7 cellular contexts compared by ENCODE assay signal in the genomic region with DNA sequence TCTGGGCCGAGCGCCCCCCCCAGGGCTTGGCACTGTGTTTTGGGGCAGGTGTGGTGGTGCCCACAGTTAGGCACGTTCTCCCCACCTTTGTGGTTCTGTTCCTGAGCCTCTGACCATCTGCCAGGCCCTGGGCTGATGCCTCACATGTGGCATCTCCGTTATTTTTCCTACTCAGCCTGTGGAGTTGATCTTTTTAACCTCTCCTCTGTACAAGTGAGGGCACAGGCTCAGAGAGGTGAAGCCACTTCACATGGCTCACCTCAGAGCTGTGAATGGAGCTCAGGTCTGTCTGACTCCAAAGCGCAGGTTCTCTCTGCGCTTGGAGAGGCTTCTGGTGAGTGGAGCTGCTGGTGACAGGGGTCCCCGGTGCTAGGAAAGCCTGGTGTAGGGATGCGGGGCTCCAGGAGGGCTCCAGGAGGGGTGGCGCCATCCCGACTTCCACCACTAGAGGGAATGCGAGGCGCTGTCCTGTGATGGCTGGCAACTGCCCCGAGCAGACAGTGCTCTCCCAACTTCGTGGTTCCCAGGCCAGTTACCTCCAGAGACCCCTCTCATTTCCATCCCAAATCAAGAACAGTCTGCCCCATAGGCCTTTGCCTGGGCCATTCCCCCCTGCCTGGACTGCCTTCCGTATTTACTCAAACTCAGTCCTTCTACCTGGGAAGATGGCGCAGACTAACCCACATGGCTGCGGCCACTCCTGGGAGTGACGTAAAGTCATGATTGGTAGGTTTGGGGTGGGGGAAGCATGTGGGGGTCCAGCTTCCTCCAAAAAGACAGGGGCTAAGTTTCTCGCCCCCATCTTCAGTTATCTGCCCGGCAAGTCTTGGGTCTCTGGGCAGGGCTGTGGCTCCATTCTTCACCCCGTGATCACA. TPM values are rescaled to one million over a fixed set of nuclear protein-coding genes. Genes with fewer than 3 reads are reported as not detected.
DNase-seq lines count a peak whose midpoint lies in the region; ATAC-seq and TF ChIP-seq lines count a peak whose summit lies in the region.

No MANE protein-coding gene starts in this region.

- intact Hi-C loops in left cardiac atrium (cut with DNase I), result loop anchor here in 1 of 2 donors (5.0 kb wide), 1 partner anchor 114 kb away; a partner anchor contains a TSS

- H3K4me3 ChIP-seq in GM12875 (ENCODE audit: low read depth, low read length), result no peak overlapping the region

- peak in 1 of 2 donors; percentile 57 for ATAC-seq in left cardiac atrium
- no peak for ATAC-seq in GM19467 (IDR thresholded peaks at IDR 0.05; ENCODE audit: unreplicated experiment)

- peak; percentile 88 for TF ChIP-seq CTCF in GM12875 (IDR thresholded peaks at IDR 0.05; ENCODE audit: borderline replicate concordance, insufficient read depth, low read depth, low read length)

- peak; percentile 40 for DNase-seq in activated gamma-delta T cell treated with anti-CD3 and anti-CD28 coated beads, Interleukin-2, amount 50 U/mL, for 16 hours (ENCODE audit: low read depth)
- DNase-seq in left cardiac atrium (peak; percentile 50), OCI-M2 (lab: John Stamatoyannopoulos, UW; ENCODE audit: unreplicated experiment) (no peak)
- peak in 2 of 3 donors; percentile 51 to 67 for DNase-seq in stimulated activated CD4-positive, alpha-beta T cell treated with anti-CD3 and anti-CD28 coated beads, Interleukin-12 subunit alpha, Interleukin-12 subunit beta, amount 100 ng/mL, for 48 hours (ENCODE audit: low read depth in 2 of 3, low spot score in 1 of 3)

TF ChIP-seq in PFSK-1, 5 proteins besides CTCF, POLR2A, EP300 and RAD21:
- TF ChIP-seq FOXP2 (optimal IDR thresholded peaks at IDR 0.05; ENCODE audit: borderline replicate concordance, extremely low read depth, extremely low read length, insufficient read depth) (peak; percentile 42), POLR2AphosphoS5 (IDR thresholded peaks at IDR 0.05; ENCODE audit: low read depth, low read length) (no peak)

RNA-seq across cellular contexts. Expression of a gene that starts 9.9 kb away (rescaled TPM):
- polyA plus RNA-seq in PFSK-1 (2012; ENCODE audit: insufficient read length, low read depth), result 16.5 TPM
- total RNA-seq in left cardiac atrium, result 10 to 100 TPM in 1 of 2 donors, 1 to 10 TPM in 1; 9.8 to 11.3 TPM

RNA-seq across cellular contexts. Expression of a gene that starts 47.0 kb away (rescaled TPM):
- polyA plus RNA-seq in PFSK-1 (2012; ENCODE audit: insufficient read length, low read depth), result 15.6 TPM
- total RNA-seq in left cardiac atrium, result 10 to 100 TPM; 30.8 to 31.3 TPM
